11 cellular contexts compared by ENCODE assay signal in genomic region chr12:27087898-27088297, GRCh38. TPM values are rescaled to one million over a fixed set of nuclear protein-coding genes. Genes with fewer than 3 reads are reported as not detected.
A peak's percentile ranks its signal among the peaks of the same experiment; 100 is the strongest.
DNase-seq lines count a peak whose midpoint lies in the region; ATAC-seq, FAIRE-seq and TF ChIP-seq lines count a peak whose summit lies in the region.
"Not testable (repeated sequence)": the region's sequence is repeated elsewhere in the genome, so short reads cannot be mapped to it uniquely, and the experiment has no call there.
"Had no signal": no experiment of that assay in that cellular context is flagged by ENCODE, and none has a peak within 500 bp of the region (broad histone marks: within the 10 kb centered on the region; RNA-seq: fewer than 3 reads in every experiment).

No MANE protein-coding gene starts in this region.

- dilution Hi-C loops in endothelial cell of umbilical vein (cut with MboI; ENCODE audit: extremely low pct_ligation_motif_present, low sequenced_read_pairs): not testable (repeated sequence)

- not testable (repeated sequence) for H3K36me3 ChIP-seq in endothelial cell of umbilical vein (ENCODE audit: control insufficient read depth in 2 of 2, extremely low read depth in 1 of 2, insufficient read depth in 2 of 2, low read length in 2 of 2); neutrophil

- not testable (repeated sequence) for H3K4me3 ChIP-seq in endothelial cell of umbilical vein (replicated peaks in 1 of 3; ENCODE audit: insufficient read depth in 1 of 3, low read depth in 1 of 3, low read length in 3 of 3); neutrophil (ENCODE audit: low read depth in 1 of 2, low read length in 1 of 2)

- TF ChIP-seq CTCF in activated CD8-positive, alpha-beta T cell treated with anti-CD3 and anti-CD28 coated beads for 36 hours (IDR thresholded peaks at IDR 0.05); endothelial cell of umbilical vein (IDR thresholded peaks at IDR 0.05; ENCODE audit: extremely low read depth in 1 of 2, insufficient read depth in 1 of 2, low read depth in 1 of 2, low read length in 2 of 2); foreskin keratinocyte (conservative IDR thresholded peaks at IDR 0.05); neutrophil (IDR thresholded peaks at IDR 0.05): not testable (repeated sequence)

- H3K79me2 ChIP-seq in endothelial cell of umbilical vein (ENCODE audit: control insufficient read depth, insufficient read depth, low read length): not testable (repeated sequence)

- H4K20me1 ChIP-seq in endothelial cell of umbilical vein (replicated peaks; ENCODE audit: control insufficient read depth, extremely low read depth, insufficient read depth, low read length): not testable (repeated sequence)

- intact Hi-C loops in activated CD8-positive, alpha-beta T cell treated with anti-CD3 and anti-CD28 coated beads for 36 hours (cut with micrococcal nuclease); endothelial cell of umbilical vein (cut with micrococcal nuclease): not testable (repeated sequence)

- not testable (repeated sequence) for H3K4me1 ChIP-seq in endothelial cell of umbilical vein (ENCODE audit: control insufficient read depth, extremely low read depth, insufficient read depth, low read length); foreskin keratinocyte
- H3K4me1 ChIP-seq in neutrophil (ENCODE audit: control insufficient read depth in 1 of 2, insufficient read depth in 1 of 2, low read depth in 1 of 2, low read length in 1 of 2): peaks cover 38 to 56% of the 10 kb centered on the region in 2 experiments

- H3K27me3 ChIP-seq in endothelial cell of umbilical vein (ENCODE audit: control insufficient read depth in 2 of 2, insufficient read depth in 2 of 2, low read length in 2 of 2); foreskin keratinocyte; neutrophil: not testable (repeated sequence)

- not testable (repeated sequence) for TF ChIP-seq POLR2A in endothelial cell of umbilical vein (IDR thresholded peaks at IDR 0.05; ENCODE audit: low read depth, low read length)

- not testable (repeated sequence) for H3K4me2 ChIP-seq in endothelial cell of umbilical vein (ENCODE audit: insufficient read depth, low read length)

- H3K27ac Mint-ChIP-seq in activated CD8-positive, alpha-beta T cell treated with anti-CD3 and anti-CD28 coated beads for 36 hours: not testable (repeated sequence)

- H3K27me3 Mint-ChIP-seq in activated CD8-positive, alpha-beta T cell treated with anti-CD3 and anti-CD28 coated beads for 36 hours: not testable (repeated sequence)

- H3K9ac ChIP-seq in endothelial cell of umbilical vein (replicated peaks; ENCODE audit: extremely low read depth, insufficient read depth, low read length): not testable (repeated sequence)

- H3K36me3 Mint-ChIP-seq in activated CD8-positive, alpha-beta T cell treated with anti-CD3 and anti-CD28 coated beads for 36 hours (ENCODE audit: low read depth): not testable (repeated sequence)

- POLR2A ChIA-PET in activated CD8-positive, alpha-beta T cell treated with anti-CD3 and anti-CD28 coated beads for 36 hours (lab: Charles Lee); endothelial cell of umbilical vein (lab: Charles Lee): not testable (repeated sequence)

- not testable (repeated sequence) for ATAC-seq in activated CD8-positive, alpha-beta T cell treated with anti-CD3 and anti-CD28 coated beads for 36 hours
- peak; percentile 35 for ATAC-seq in foreskin keratinocyte

- not testable (repeated sequence) for H3K9me3 ChIP-seq in endothelial cell of umbilical vein (replicated peaks; ENCODE audit: control insufficient read depth, insufficient read depth, low read length); neutrophil

- not testable (repeated sequence) for H3K4me3 Mint-ChIP-seq in activated CD8-positive, alpha-beta T cell treated with anti-CD3 and anti-CD28 coated beads for 36 hours

- H3K9me3 Mint-ChIP-seq in activated CD8-positive, alpha-beta T cell treated with anti-CD3 and anti-CD28 coated beads for 36 hours: peaks cover 11% of the 10 kb centered on the region

- not testable (repeated sequence) for H3K4me1 Mint-ChIP-seq in activated CD8-positive, alpha-beta T cell treated with anti-CD3 and anti-CD28 coated beads for 36 hours (ENCODE audit: low read depth)

- CTCF ChIA-PET in activated CD8-positive, alpha-beta T cell treated with anti-CD3 and anti-CD28 coated beads for 36 hours (lab: Charles Lee): not testable (repeated sequence)
- CTCF ChIA-PET in endothelial cell of umbilical vein (lab: Charles Lee): interaction anchor here (1.2 kb wide), 1 partner anchor 219 kb away, joined by 3 read pairs; no protein-coding TSS in a partner anchor

- not testable (repeated sequence) for H3K9me1 ChIP-seq in endothelial cell of umbilical vein (replicated peaks; ENCODE audit: control insufficient read depth, extremely low read depth, insufficient read depth, low read length)

- not testable (repeated sequence) for H2AFZ ChIP-seq in endothelial cell of umbilical vein (ENCODE audit: low read depth, low read length)

- BruUV-seq in endothelial cell of umbilical vein (replicated peaks; lab: Mats Ljungman, UMichigan): not testable (repeated sequence)

- H3K27ac ChIP-seq in endothelial cell of umbilical vein (ENCODE audit: insufficient read depth, low read depth, low read length): not testable (repeated sequence)
- H3K27ac ChIP-seq in foreskin keratinocyte: peak overlapping the region; percentile 55
- H3K27ac ChIP-seq in neutrophil: peak overlapping the region; percentile 84

- FAIRE-seq in GM18507 (lab: Jason Lieb, UNC): peak; percentile 24
- FAIRE-seq in endothelial cell of umbilical vein (lab: Jason Lieb, UNC): peak; percentile 50

- DNase-seq in GM18507 (ENCODE audit: extremely low spot score, insufficient read length, low read depth): not testable (repeated sequence)
- peak; percentile 9 for DNase-seq in HT1080 (ENCODE audit: low read depth)
- DNase-seq in NCI-H460 (ENCODE audit: extremely low read depth, low read depth): peak; percentile 60
- DNase-seq in activated CD8-positive, alpha-beta T cell treated with anti-CD3 and anti-CD28 coated beads for 36 hours: peak; percentile 16
- peak; percentile 6 for DNase-seq in endothelial cell of umbilical vein (ENCODE audit: low read depth, low spot score)
- DNase-seq in foreskin keratinocyte: peak in 1 of 2 donors; percentile 38

RNA-seq across cellular contexts. Expression of gene C12orf71, which starts 5.5 kb away (rescaled TPM):
- total RNA-seq in HT1080 (2014; rRNA removed; shearing (Covaris generic)): not detected in 2 replicates
- polyA plus RNA-seq in HT1080 (2015; cell fraction: cytosol; rRNA removed): not detected in 2 replicates
- not detected in 2 replicates for polyA plus RNA-seq in HT1080 (2015; cell fraction: nucleus; rRNA removed)
- not detected in 2 replicates for total RNA-seq in NCI-H460 (2014; rRNA removed; shearing (Covaris generic))
- not detected in 2 replicates for polyA plus RNA-seq in NCI-H460 (2014; cell fraction: nucleus; rRNA removed)
- not detected for total RNA-seq in activated CD8-positive, alpha-beta T cell treated with anti-CD3 and anti-CD28 coated beads for 36 hours
- total RNA-seq in endothelial cell of umbilical vein (not detected in 2 replicates), foreskin keratinocyte (not detected in 2 replicates)
- polyA plus RNA-seq in endothelial cell of umbilical vein (not detected in 2 replicates), foreskin keratinocyte (not detected in 2 replicates)
- polyA plus RNA-seq in endothelial cell of umbilical vein (2011; cell fraction: cytosol; rRNA removed): not detected in 2 replicates
- not detected in 2 replicates for polyA plus RNA-seq in endothelial cell of umbilical vein (2011; cell fraction: nucleus; rRNA removed)
- polyA plus RNA-seq in endothelial cell of umbilical vein (2012): not detected in 2 replicates
- not detected in 2 replicates for polyA minus RNA-seq in endothelial cell of umbilical vein
- polyA minus RNA-seq in endothelial cell of umbilical vein (2011; cell fraction: cytosol; rRNA and poly(A)+ RNA removed): not detected
- not detected in 2 replicates for polyA minus RNA-seq in endothelial cell of umbilical vein (2011; cell fraction: nucleus; rRNA and poly(A)+ RNA removed)
- total RNA-seq: CD4-positive, alpha-beta T cell; LHCN-M2; Right ventricle myocardium inferior; SK-MEL-5 had no signal
